Comparison of ENCODE assay signal across 8 cellular contexts in genomic region chr1:112619518-112620458, GRCh38. TPM values are rescaled to one million over a fixed set of nuclear protein-coding genes. Genes with fewer than 3 reads are reported as not detected.
DNase-seq lines count a peak whose midpoint lies in the region; ATAC-seq, FAIRE-seq and TF ChIP-seq lines count a peak whose summit lies in the region.

TSS of gene CAPZA1 (plus strand) at chr1:112619832. CDS start at chr1:112619845, 13 bp downstream.

- H3K27ac ChIP-seq in HepG2 (ENCODE audit: extremely low read length, insufficient read depth, low read length), result peak within 1 kb of the TSS; percentile 95

- H3K27me3 Mint-ChIP-seq in CD14-positive monocyte (ENCODE audit: low read depth in 3 of 3), result no peaks in the 10 kb centered on the region
- no peaks in the 10 kb centered on the region for H3K27me3 Mint-ChIP-seq in dendritic cell treated with granulocyte-macrophage colony-stimulating factor and Interleukin-4, amounts not matched to agents 40 ng/mL and 50 ng/mL, for 4 days

- TF ChIP-seq CTCF in CD14-positive monocyte (IDR thresholded peaks at IDR 0.05) (no peak), HepG2 (CRISPR knock-in tag; IDR thresholded peaks at IDR 0.05) (peak; percentile 28; the same call in 1 of the 2 replicates)

- TF ChIP-seq EP300 in HepG2 (IDR thresholded peaks at IDR 0.05; ENCODE audit: low read depth in 2 of 2, low read length in 2 of 2) (peak in 1 of 2 experiments; percentile 16; a peak in 1 of 4 replicates), HepG2 (CRISPR knock-in tag; IDR thresholded peaks at IDR 0.05; ENCODE audit: borderline replicate concordance) (no peak)

- peak within 1 kb of the TSS; percentile 88 to 94 (median 92) for H3K4me3 ChIP-seq in HepG2 (replicated peaks in 1 of 3; ENCODE audit: insufficient read depth in 1 of 3, low read depth in 2 of 3, low read length in 3 of 3)

- peak within 1 kb of the TSS; percentile 99 to 100 (median 100) for H3K27ac Mint-ChIP-seq in CD14-positive monocyte
- peak within 1 kb of the TSS; percentile 99 for H3K27ac Mint-ChIP-seq in dendritic cell treated with granulocyte-macrophage colony-stimulating factor and Interleukin-4, amounts not matched to agents 40 ng/mL and 50 ng/mL, for 4 days

- TF ChIP-seq POLR2A in HepG2 (IDR thresholded peaks at IDR 0.05; ENCODE audit: insufficient read depth in 1 of 2, low read depth in 2 of 2, low read length in 2 of 2), result peak; percentile 79 to 92

- peaks cover 71% of the 10 kb centered on the region for H3K79me2 ChIP-seq in HepG2 (ENCODE audit: insufficient read depth, low read length)

- TF ChIP-seq RAD21 in HepG2 (CRISPR knock-in tag; IDR thresholded peaks at IDR 0.05), result no peak

- peaks cover 0 to 2% (median 0%) of the 10 kb centered on the region in 7 donors for H3K9me3 Mint-ChIP-seq in CD14-positive monocyte
- H3K9me3 Mint-ChIP-seq in dendritic cell treated with granulocyte-macrophage colony-stimulating factor and Interleukin-4, amounts not matched to agents 40 ng/mL and 50 ng/mL, for 4 days, result no peaks in the 10 kb centered on the region

- in situ Hi-C loops in HepG2 (cut with HindIII; ENCODE audit: extremely low pct_ligation_motif_present, low pct_unique_long_range_greater_than_20kb), result loop anchor here (5.0 kb wide), 2 partner anchors 88 to 227 kb away; partner anchors contain the start of gene RHOC

- H3K4me2 ChIP-seq in HepG2 (ENCODE audit: low read depth, low read length), result peak within 1 kb of the TSS; percentile 89

- H3K36me3 Mint-ChIP-seq in CD14-positive monocyte, result peaks cover 6 to 22% of the 10 kb centered on the region in 2 donors
- H3K36me3 Mint-ChIP-seq in dendritic cell treated with granulocyte-macrophage colony-stimulating factor and Interleukin-4, amounts not matched to agents 40 ng/mL and 50 ng/mL, for 4 days (ENCODE audit: low read depth), result peaks cover 54% of the 10 kb centered on the region

- peak; percentile 70 for ATAC-seq in GM19395 (IDR thresholded peaks at IDR 0.05; ENCODE audit: unreplicated experiment)
- peak; percentile 48 for ATAC-seq in HG03558 (IDR thresholded peaks at IDR 0.05; ENCODE audit: extremely low read depth, unreplicated experiment)
- peak; percentile 98 for ATAC-seq in HepG2

- H3K9me3 ChIP-seq in HepG2 (ENCODE audit: low read length), result no peaks in the 10 kb centered on the region

- H3K4me1 ChIP-seq in HepG2 (ENCODE audit: insufficient read depth, low read length), result peaks cover 32% of the 10 kb centered on the region

- CTCF ChIA-PET in HepG2 (lab: Yijun Ruan, JAX; ENCODE audit: low intra/inter-chr PET ratio, low total read pairs), result no interaction called here

- peak; percentile 57 for FAIRE-seq in HepG2 (lab: Jason Lieb, UNC)

- no TSS peak for BruUV-seq in HepG2 (replicated peaks; lab: Mats Ljungman, UMichigan)

- peaks cover 41% of the 10 kb centered on the region for H3K4me1 Mint-ChIP-seq in CD14-positive monocyte
- peaks cover 29% of the 10 kb centered on the region for H3K4me1 Mint-ChIP-seq in dendritic cell treated with granulocyte-macrophage colony-stimulating factor and Interleukin-4, amounts not matched to agents 40 ng/mL and 50 ng/mL, for 4 days (ENCODE audit: low read depth)

- peak; percentile 92 for DNase-seq in CD14-positive monocyte (ENCODE audit: low spot score)
- peak; percentile 70 for DNase-seq in NCI-H748 treated with DMSO at 0.1 percent for 48 hours (lab: John Stamatoyannopoulos, UW)
- peak; percentile 73 to 84 for DNase-seq in activated CD4-positive, alpha-beta T cell treated with anti-CD3 and anti-CD28 coated beads, Interleukin-2, amount 50 U/mL, for 24 hours (ENCODE audit: low read depth in 1 of 2, low spot score in 1 of 2)
- peak; percentile 76 for DNase-seq in HepG2 (ENCODE audit: low spot score)
- DNase-seq in stimulated activated CD4-positive, alpha-beta T cell treated with anti-CD3 and anti-CD28 coated beads, Interleukin-2, amount 100 ng/mL, for 48 hours, result peak; percentile 79 to 88

- POLR2A ChIA-PET in HepG2 (lab: Yijun Ruan, JAX), result interaction anchor here (0.6 to 2.1 kb wide), 10 partner anchors 8 to 226 kb away, joined by 3 to 24 read pairs (median 6); partner anchors contain the start of genes MOV10 and PPM1J

- peak within 1 kb of the TSS; percentile 96 for H3K9ac ChIP-seq in HepG2 (ENCODE audit: insufficient read depth, low read depth, low read length)

- no peaks in the 10 kb centered on the region; a peak in 2 of 5 replicates for H3K27me3 ChIP-seq in HepG2 (ENCODE audit: control insufficient read depth in 1 of 2, insufficient read depth in 2 of 2, low read length in 2 of 2)

- H3K36me3 ChIP-seq in HepG2 (replicated peaks in 1 of 2; ENCODE audit: control insufficient read depth in 1 of 2, insufficient read depth in 2 of 2, low read length in 2 of 2), result peaks cover 0 to 5% of the 10 kb centered on the region in 2 experiments; a peak in 2 of 5 replicates

- WGBS in HepG2 (ENCODE audit: low lambda C conversion rate), result 0% methylated on average over 30 of the region's 53 CpGs

- intact Hi-C loops in CD14-positive monocyte (cut with micrococcal nuclease), result loop anchor here (5.0 to 10.0 kb wide), 2 partner anchors 155 to 227 kb away; no protein-coding TSS in a partner anchor
- intact Hi-C loops in dendritic cell treated with granulocyte-macrophage colony-stimulating factor and Interleukin-4, amounts not matched to agents 40 ng/mL and 50 ng/mL, for 4 days (cut with micrococcal nuclease), result loop anchor here (1.0 to 10.0 kb wide), 4 partner anchors 83 to 223 kb away; partner anchors contain the start of genes CTTNBP2NL and WNT2B
- intact Hi-C loops in HepG2 (cut with micrococcal nuclease; ENCODE audit: unreplicated experiment), result loop anchor here (1.0 to 2.0 kb wide), 2 partner anchors 55 to 88 kb away; partner anchors contain the start of genes MOV10 and RHOC

- no peak within 1 kb of the TSS for H2AFZ ChIP-seq in HepG2 (ENCODE audit: low read length)

- H3K4me3 Mint-ChIP-seq in CD14-positive monocyte, result peak within 1 kb of the TSS; percentile 99
- peak within 1 kb of the TSS; percentile 97 for H3K4me3 Mint-ChIP-seq in dendritic cell treated with granulocyte-macrophage colony-stimulating factor and Interleukin-4, amounts not matched to agents 40 ng/mL and 50 ng/mL, for 4 days

- peaks cover 13% of the 10 kb centered on the region for H4K20me1 ChIP-seq in HepG2 (ENCODE audit: insufficient read depth, low read length)

TF ChIP-seq in HepG2, 621 proteins besides CTCF, POLR2A, EP300 and RAD21 (continues in another document):
- no peak for TF ChIP-seq ZNF292 (CRISPR knock-in tag; IDR thresholded peaks at IDR 0.05; ENCODE audit: borderline replicate concordance, low read depth)
- peak; percentile 55 for TF ChIP-seq ZMYM4 (CRISPR knock-in tag; IDR thresholded peaks at IDR 0.05)
- no peak for TF ChIP-seq REL (CRISPR knock-in tag; conservative IDR thresholded peaks at IDR 0.05)
- no peak for TF ChIP-seq HNRNPL (IDR thresholded peaks at IDR 0.05; ENCODE audit: low read depth, low read length)
- TF ChIP-seq NFE2L1 (CRISPR knock-in tag; IDR thresholded peaks at IDR 0.05; ENCODE audit: borderline replicate concordance), result no peak
- TF ChIP-seq NR2C2 (CRISPR knock-in tag; IDR thresholded peaks at IDR 0.05; ENCODE audit: borderline replicate concordance), result peak; percentile 62
- TF ChIP-seq ETV5 (CRISPR knock-in tag; IDR thresholded peaks at IDR 0.05; ENCODE audit: borderline replicate concordance), result peak; percentile 82
- no peak for TF ChIP-seq ZBTB33 (CRISPR knock-in tag; IDR thresholded peaks at IDR 0.05)
- no peak for TF ChIP-seq MLLT10 (CRISPR knock-in tag; IDR thresholded peaks at IDR 0.05)
- peak; percentile 22; the same call in 1 of the 2 replicates for TF ChIP-seq ZNF451 (CRISPR knock-in tag; IDR thresholded peaks at IDR 0.05)
- no peak for TF ChIP-seq TBX2 (CRISPR knock-in tag; IDR thresholded peaks at IDR 0.05; ENCODE audit: borderline replicate concordance)
- no peak for TF ChIP-seq PLRG1 (conservative IDR thresholded peaks at IDR 0.05)

RNA-seq across cellular contexts. Expression of gene CAPZA1, which starts in this region (rescaled TPM):
- polyA plus RNA-seq in CD14-positive monocyte, result 100 to 1,000 TPM; 339 to 357 TPM
- 117 and 210 TPM in 2 replicates for total RNA-seq in HepG2 (2016; rRNA removed; fragmentation: Illumina TruSeq; extraction: Trizol)
- 34.5 and 43.7 TPM in 2 replicates for total RNA-seq in HepG2 (2016; cell fraction: cytosol; rRNA removed; fragmentation: Illumina TruSeq; extraction: Trizol; ENCODE audit: low read depth)
- total RNA-seq in HepG2 (2016; cell fraction: insoluble cytoplasmic fraction; rRNA removed; fragmentation: Illumina TruSeq; extraction: Trizol), result 110 and 227 TPM in 2 replicates
- 48.4 and 55.0 TPM in 2 replicates for total RNA-seq in HepG2 (2016; cell fraction: membrane; rRNA removed; fragmentation: Illumina TruSeq; extraction: Trizol)
- total RNA-seq in HepG2 (2016; cell fraction: nucleus; rRNA removed; fragmentation: Illumina TruSeq; extraction: Trizol), result 80.0 and 85.9 TPM in 2 replicates
- polyA plus RNA-seq in HepG2 (2011; rRNA removed), result 47.9 and 67.0 TPM in 2 replicates
- polyA plus RNA-seq in HepG2 (2011; cell fraction: cytosol; rRNA removed), result 27.1 and 46.5 TPM in 2 replicates
- polyA plus RNA-seq in HepG2 (2011; cell fraction: nucleus; rRNA removed), result 25.9 and 45.1 TPM in 2 replicates
- 51.4 and 60.6 TPM in 2 replicates for polyA plus RNA-seq in HepG2 (2012)
- 7.6 TPM in 2 replicates for polyA plus RNA-seq in HepG2 (2016; cell fraction: cytosol; fragmentation: Illumina TruSeq; extraction: Trizol; ENCODE audit: low read depth)
- 166 and 177 TPM in 2 replicates for polyA plus RNA-seq in HepG2 (2016; cell fraction: insoluble cytoplasmic fraction; fragmentation: Illumina TruSeq; extraction: Trizol; ENCODE audit: low read depth)
- 30.4 and 32.0 TPM in 2 replicates for polyA plus RNA-seq in HepG2 (2016; cell fraction: membrane; fragmentation: Illumina TruSeq; extraction: Trizol; ENCODE audit: low read depth)
- 96.3 and 112 TPM in 2 replicates for polyA plus RNA-seq in HepG2 (2016; cell fraction: nucleus; fragmentation: Illumina TruSeq; extraction: Trizol; ENCODE audit: insufficient read depth, low read depth)
- 27.6 and 67.6 TPM in 2 replicates for polyA minus RNA-seq in HepG2 (2011; rRNA and poly(A)+ RNA removed; ENCODE audit: low replicate concordance)
- polyA minus RNA-seq in HepG2 (2011; cell fraction: cytosol; rRNA and poly(A)+ RNA removed), result 128 and 129 TPM in 2 replicates
- 122 and 123 TPM in 2 replicates for polyA minus RNA-seq in HepG2 (2011; cell fraction: nucleus; rRNA and poly(A)+ RNA removed)

Comparison
In these comparisons a context has a peak if more than half of its experiments do, and no peak if none do; other contexts are left out.
1. Peak in every context shown above with its lines: DNase-seq, ATAC-seq, H3K4me3 ChIP-seq and H3K27ac ChIP-seq.
2. ATAC-seq: peak in every context shown above with its lines; median percentile 98 in HepG2; 70 in GM19395; 48 in HG03558.